Comparison of ENCODE assay signal across 22 cellular contexts in genomic region chr9:73906671-73907070, GRCh38.
"Had no signal": no experiment of that assay in that cellular context is flagged by ENCODE, and none has a peak within 500 bp of the region (broad histone marks: within the 10 kb centered on the region; RNA-seq: fewer than 3 reads in every experiment).

No MANE protein-coding gene starts in this region.

- H3K36me3 Mint-ChIP-seq: activated naive CD8-positive, alpha-beta T cell; mesothelial cell of epicardium; naive thymus-derived CD4-positive, alpha-beta T cell had no signal

- H3K4me3 Mint-ChIP-seq: activated naive CD8-positive, alpha-beta T cell; mesothelial cell of epicardium; naive thymus-derived CD4-positive, alpha-beta T cell; neural crest cell had no signal

- H3K9me3 Mint-ChIP-seq: mesothelial cell of epicardium, neural crest cell had no signal

- H3K4me1 Mint-ChIP-seq: mesothelial cell of epicardium; naive thymus-derived CD4-positive, alpha-beta T cell; neural crest cell had no signal

- H3K27ac Mint-ChIP-seq: activated naive CD8-positive, alpha-beta T cell; mesothelial cell of epicardium; naive thymus-derived CD4-positive, alpha-beta T cell had no signal

- DNase-seq: activated CD4-positive, alpha-beta T cell treated with anti-CD3 and anti-CD28 coated beads for 4 hours; activated CD4-positive, alpha-beta T cell treated with anti-CD3 and anti-CD28 coated beads, Interleukin-2, amount 50 U/mL, for 4 hours; activated effector memory CD4-positive, alpha-beta T cell treated with Interleukin-2 at 50 U/mL for 16 hours; activated naive CD4-positive, alpha-beta T cell treated with Interleukin-2 at 50 U/mL for 16 hours; activated T-cell treated with anti-CD3 and anti-CD28 coated beads for 4 hours; adrenal gland; aorta; body of pancreas; colonic mucosa; effector CD8-positive, alpha-beta T cell; esophagus squamous epithelium; gastrocnemius medialis; glutamatergic neuron; left cardiac atrium; naive thymus-derived CD4-positive, alpha-beta T cell; nucleus accumbens; right cardiac atrium; spleen; stimulated activated naive CD4-positive, alpha-beta T cell had no signal

- H3K27me3 Mint-ChIP-seq: activated naive CD8-positive, alpha-beta T cell; naive thymus-derived CD4-positive, alpha-beta T cell had no signal
